1 cellular context compared by ENCODE assay signal in the genomic region with DNA sequence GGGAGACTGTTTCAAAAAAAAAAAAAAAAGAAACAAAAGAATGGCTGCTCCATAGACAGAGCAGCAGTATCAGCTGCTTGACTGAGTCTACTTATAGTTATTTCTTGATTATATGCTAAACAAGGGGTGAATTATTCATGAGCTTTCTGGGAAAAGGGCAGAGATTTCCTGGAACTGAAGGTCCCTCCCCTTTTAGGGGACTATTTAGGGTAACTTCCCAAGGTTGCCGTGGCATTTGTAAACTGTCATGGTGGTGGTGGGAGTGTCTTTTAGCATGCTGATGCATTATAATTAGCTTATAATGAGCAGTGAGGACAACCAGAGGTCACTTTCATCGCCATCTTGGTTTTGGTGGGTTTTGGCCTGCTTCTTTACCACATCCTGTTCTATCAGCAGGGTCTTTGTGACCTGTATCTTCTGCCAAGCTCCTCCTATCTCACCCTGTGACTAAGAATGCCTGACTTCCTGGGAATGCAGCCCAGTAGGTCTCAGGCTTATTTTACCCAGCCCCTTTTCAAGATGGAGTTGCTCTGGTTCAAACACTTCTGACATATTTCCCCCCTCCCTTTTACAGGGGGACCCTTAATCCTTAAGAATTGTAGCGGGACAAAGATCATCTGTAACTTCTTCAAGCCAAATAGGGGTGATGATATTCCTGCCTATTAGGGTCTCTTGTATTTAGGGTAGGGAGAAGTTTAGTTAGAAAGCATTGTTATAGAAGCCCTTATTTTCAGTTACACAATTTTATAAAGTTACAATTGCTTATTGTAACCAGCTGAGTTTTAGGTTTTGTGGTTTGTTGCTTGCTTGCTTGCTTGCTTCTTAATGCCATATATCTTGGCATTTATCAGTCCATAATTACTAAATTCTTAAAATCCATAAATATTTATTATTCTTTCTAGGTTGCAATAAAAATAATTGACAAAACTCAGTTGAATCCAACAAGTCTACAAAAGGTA.
TF ChIP-seq lines count a peak whose summit lies in the region.

No MANE protein-coding gene starts in this region.

TF ChIP-seq in K562, 482 proteins besides CTCF, POLR2A, EP300 and RAD21 (continued from another document and continues in another):
- TF ChIP-seq PHB (CRISPR knock-in tag; IDR thresholded peaks at IDR 0.05) (peak; percentile 98), RHOXF2B (CRISPR knock-in tag; conservative IDR thresholded peaks at IDR 0.05) (peak; percentile 99), PCBP2 (IDR thresholded peaks at IDR 0.05; ENCODE audit: low read depth, low read length, poor library complexity, severe bottlenecking) (no peak), SP1 (CRISPR knock-in tag; IDR thresholded peaks at IDR 0.05) (peak; percentile 34; the same call in 1 of the 2 replicates), ZKSCAN3 (CRISPR knock-in tag; IDR thresholded peaks at IDR 0.05) (peak; percentile 94), ETV5 (CRISPR knock-in tag; IDR thresholded peaks at IDR 0.05; ENCODE audit: low read depth) (peak; percentile 83), ZNF551 (CRISPR knock-in tag; IDR thresholded peaks at IDR 0.05) (peak; percentile 93), XRCC3 (IDR thresholded peaks at IDR 0.05) (no peak), EHMT2 (IDR thresholded peaks at IDR 0.05) (no peak), TAF9B (IDR thresholded peaks at IDR 0.05; ENCODE audit: partially characterized antibody) (no peak), TRIM24 (IDR thresholded peaks at IDR 0.05) (no peak), TARDBP (IDR thresholded peaks at IDR 0.05) (no peak), SMC3 (conservative IDR thresholded peaks at IDR 0.05; ENCODE audit: insufficient read depth, low read depth, low read length) (no peak), EGR1 (conservative IDR thresholded peaks at IDR 0.05) (no peak; the same call in 1 of the 2 replicates), ZNF668 (CRISPR knock-in tag; IDR thresholded peaks at IDR 0.05) (peak; percentile 100), NFXL1 (CRISPR knock-in tag; IDR thresholded peaks at IDR 0.05) (peak; percentile 100), HDAC6 (IDR thresholded peaks at IDR 0.05; ENCODE audit: low read depth, low read length) (no peak), ZNF584 (CRISPR knock-in tag; IDR thresholded peaks at IDR 0.05; ENCODE audit: low read depth) (peak; percentile 100), ZNF696 (CRISPR knock-in tag; conservative IDR thresholded peaks at IDR 0.05) (peak; percentile 96), PTTG1 (tag; IDR thresholded peaks at IDR 0.05; ENCODE audit: low read depth) (peak; percentile 100), TEAD4 (IDR thresholded peaks at IDR 0.05; ENCODE audit: low read length) (no peak), TEAD4 (CRISPR knock-in tag; IDR thresholded peaks at IDR 0.05; ENCODE audit: borderline replicate concordance) (no peak), TEAD2 (tag; IDR thresholded peaks at IDR 0.05) (peak; percentile 99), ZSCAN32 (CRISPR knock-in tag; IDR thresholded peaks at IDR 0.05) (peak; percentile 99), PTRF (tag; IDR thresholded peaks at IDR 0.05) (peak; percentile 100), SMAD2 (IDR thresholded peaks at IDR 0.05; ENCODE audit: low read depth, low read length) (no peak), ILK (tag; IDR thresholded peaks at IDR 0.05; ENCODE audit: borderline replicate concordance, low read depth) (peak; percentile 99), ARHGAP35 (IDR thresholded peaks at IDR 0.05; ENCODE audit: partially characterized antibody) (no peak), FOXK2 (conservative IDR thresholded peaks at IDR 0.05 in 1 of 2, IDR thresholded peaks at IDR 0.05 in 1 of 2; ENCODE audit: low read depth in 2 of 2) (peak; percentile 72 to 78), SNRNP70 (optimal IDR thresholded peaks at IDR 0.05; ENCODE audit: low read depth, low read length) (no peak), MIER1 (IDR thresholded peaks at IDR 0.05; ENCODE audit: low read depth) (no peak), BRCA1 (IDR thresholded peaks at IDR 0.05) (no peak), BRCA1 (CRISPR knock-in tag; IDR thresholded peaks at IDR 0.05) (no peak), ZNF311 (CRISPR knock-in tag; IDR thresholded peaks at IDR 0.05) (peak; percentile 100), ZNF3 (CRISPR knock-in tag; IDR thresholded peaks at IDR 0.05) (peak; percentile 89), NFATC3 (IDR thresholded peaks at IDR 0.05) (no peak)
- TF ChIP-seq, protein P1, sequence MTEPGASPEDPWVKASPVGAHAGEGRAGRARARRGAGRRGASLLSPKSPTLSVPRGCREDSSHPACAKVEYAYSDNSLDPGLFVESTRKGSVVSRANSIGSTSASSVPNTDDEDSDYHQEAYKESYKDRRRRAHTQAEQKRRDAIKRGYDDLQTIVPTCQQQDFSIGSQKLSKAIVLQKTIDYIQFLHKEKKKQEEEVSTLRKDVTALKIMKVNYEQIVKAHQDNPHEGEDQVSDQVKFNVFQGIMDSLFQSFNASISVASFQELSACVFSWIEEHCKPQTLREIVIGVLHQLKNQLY (CRISPR knock-in tag; conservative IDR thresholded peaks at IDR 0.05): peak in 1 of 2 experiments; percentile 95; a peak in 2 of 4 replicates
- TF ChIP-seq, protein P2, sequence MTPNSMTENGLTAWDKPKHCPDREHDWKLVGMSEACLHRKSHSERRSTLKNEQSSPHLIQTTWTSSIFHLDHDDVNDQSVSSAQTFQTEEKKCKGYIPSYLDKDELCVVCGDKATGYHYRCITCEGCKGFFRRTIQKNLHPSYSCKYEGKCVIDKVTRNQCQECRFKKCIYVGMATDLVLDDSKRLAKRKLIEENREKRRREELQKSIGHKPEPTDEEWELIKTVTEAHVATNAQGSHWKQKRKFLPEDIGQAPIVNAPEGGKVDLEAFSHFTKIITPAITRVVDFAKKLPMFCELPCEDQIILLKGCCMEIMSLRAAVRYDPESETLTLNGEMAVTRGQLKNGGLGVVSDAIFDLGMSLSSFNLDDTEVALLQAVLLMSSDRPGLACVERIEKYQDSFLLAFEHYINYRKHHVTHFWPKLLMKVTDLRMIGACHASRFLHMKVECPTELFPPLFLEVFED (CRISPR knock-in tag; conservative IDR thresholded peaks at IDR 0.05): peak; percentile 100
- TF ChIP-seq, protein P3, sequence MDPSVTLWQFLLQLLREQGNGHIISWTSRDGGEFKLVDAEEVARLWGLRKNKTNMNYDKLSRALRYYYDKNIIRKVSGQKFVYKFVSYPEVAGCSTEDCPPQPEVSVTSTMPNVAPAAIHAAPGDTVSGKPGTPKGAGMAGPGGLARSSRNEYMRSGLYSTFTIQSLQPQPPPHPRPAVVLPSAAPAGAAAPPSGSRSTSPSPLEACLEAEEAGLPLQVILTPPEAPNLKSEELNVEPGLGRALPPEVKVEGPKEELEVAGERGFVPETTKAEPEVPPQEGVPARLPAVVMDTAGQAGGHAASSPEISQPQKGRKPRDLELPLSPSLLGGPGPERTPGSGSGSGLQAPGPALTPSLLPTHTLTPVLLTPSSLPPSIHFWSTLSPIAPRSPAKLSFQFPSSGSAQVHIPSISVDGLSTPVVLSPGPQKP (CRISPR knock-in tag; IDR thresholded peaks at IDR 0.05): no peak
- TF ChIP-seq, protein P4, sequence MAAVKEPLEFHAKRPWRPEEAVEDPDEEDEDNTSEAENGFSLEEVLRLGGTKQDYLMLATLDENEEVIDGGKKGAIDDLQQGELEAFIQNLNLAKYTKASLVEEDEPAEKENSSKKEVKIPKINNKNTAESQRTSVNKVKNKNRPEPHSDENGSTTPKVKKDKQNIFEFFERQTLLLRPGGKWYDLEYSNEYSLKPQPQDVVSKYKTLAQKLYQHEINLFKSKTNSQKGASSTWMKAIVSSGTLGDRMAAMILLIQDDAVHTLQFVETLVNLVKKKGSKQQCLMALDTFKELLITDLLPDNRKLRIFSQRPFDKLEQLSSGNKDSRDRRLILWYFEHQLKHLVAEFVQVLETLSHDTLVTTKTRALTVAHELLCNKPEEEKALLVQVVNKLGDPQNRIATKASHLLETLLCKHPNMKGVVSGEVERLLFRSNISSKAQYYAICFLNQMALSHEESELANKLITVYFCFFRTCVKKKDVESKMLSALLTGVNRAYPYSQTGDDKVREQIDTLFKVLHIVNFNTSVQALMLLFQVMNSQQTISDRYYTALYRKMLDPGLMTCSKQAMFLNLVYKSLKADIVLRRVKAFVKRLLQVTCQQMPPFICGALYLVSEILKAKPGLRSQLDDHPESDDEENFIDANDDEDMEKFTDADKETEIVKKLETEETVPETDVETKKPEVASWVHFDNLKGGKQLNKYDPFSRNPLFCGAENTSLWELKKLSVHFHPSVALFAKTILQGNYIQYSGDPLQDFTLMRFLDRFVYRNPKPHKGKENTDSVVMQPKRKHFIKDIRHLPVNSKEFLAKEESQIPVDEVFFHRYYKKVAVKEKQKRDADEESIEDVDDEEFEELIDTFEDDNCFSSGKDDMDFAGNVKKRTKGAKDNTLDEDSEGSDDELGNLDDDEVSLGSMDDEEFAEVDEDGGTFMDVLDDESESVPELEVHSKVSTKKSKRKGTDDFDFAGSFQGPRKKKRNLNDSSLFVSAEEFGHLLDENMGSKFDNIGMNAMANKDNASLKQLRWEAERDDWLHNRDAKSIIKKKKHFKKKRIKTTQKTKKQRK (IDR thresholded peaks at IDR 0.05; ENCODE audit: borderline replicate concordance, low read depth, low read length): no peak
- TF ChIP-seq, protein P5, sequence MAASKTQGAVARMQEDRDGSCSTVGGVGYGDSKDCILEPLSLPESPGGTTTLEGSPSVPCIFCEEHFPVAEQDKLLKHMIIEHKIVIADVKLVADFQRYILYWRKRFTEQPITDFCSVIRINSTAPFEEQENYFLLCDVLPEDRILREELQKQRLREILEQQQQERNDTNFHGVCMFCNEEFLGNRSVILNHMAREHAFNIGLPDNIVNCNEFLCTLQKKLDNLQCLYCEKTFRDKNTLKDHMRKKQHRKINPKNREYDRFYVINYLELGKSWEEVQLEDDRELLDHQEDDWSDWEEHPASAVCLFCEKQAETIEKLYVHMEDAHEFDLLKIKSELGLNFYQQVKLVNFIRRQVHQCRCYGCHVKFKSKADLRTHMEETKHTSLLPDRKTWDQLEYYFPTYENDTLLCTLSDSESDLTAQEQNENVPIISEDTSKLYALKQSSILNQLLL (CRISPR knock-in tag; IDR thresholded peaks at IDR 0.05; ENCODE audit: borderline replicate concordance): no peak
- TF ChIP-seq, protein P6, sequence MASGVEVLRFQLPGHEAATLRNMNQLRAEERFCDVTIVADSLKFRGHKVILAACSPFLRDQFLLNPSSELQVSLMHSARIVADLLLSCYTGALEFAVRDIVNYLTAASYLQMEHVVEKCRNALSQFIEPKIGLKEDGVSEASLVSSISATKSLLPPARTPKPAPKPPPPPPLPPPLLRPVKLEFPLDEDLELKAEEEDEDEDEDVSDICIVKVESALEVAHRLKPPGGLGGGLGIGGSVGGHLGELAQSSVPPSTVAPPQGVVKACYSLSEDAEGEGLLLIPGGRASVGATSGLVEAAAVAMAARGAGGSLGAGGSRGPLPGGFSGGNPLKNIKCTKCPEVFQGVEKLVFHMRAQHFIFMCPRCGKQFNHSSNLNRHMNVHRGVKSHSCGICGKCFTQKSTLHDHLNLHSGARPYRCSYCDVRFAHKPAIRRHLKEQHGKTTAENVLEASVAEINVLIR (CRISPR knock-in tag; IDR thresholded peaks at IDR 0.05): peak; percentile 97
- TF ChIP-seq, protein P7, sequence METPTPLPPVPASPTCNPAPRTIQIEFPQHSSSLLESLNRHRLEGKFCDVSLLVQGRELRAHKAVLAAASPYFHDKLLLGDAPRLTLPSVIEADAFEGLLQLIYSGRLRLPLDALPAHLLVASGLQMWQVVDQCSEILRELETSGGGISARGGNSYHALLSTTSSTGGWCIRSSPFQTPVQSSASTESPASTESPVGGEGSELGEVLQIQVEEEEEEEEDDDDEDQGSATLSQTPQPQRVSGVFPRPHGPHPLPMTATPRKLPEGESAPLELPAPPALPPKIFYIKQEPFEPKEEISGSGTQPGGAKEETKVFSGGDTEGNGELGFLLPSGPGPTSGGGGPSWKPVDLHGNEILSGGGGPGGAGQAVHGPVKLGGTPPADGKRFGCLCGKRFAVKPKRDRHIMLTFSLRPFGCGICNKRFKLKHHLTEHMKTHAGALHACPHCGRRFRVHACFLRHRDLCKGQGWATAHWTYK (CRISPR knock-in tag; IDR thresholded peaks at IDR 0.05): peak; percentile 100
- TF ChIP-seq, protein P8, sequence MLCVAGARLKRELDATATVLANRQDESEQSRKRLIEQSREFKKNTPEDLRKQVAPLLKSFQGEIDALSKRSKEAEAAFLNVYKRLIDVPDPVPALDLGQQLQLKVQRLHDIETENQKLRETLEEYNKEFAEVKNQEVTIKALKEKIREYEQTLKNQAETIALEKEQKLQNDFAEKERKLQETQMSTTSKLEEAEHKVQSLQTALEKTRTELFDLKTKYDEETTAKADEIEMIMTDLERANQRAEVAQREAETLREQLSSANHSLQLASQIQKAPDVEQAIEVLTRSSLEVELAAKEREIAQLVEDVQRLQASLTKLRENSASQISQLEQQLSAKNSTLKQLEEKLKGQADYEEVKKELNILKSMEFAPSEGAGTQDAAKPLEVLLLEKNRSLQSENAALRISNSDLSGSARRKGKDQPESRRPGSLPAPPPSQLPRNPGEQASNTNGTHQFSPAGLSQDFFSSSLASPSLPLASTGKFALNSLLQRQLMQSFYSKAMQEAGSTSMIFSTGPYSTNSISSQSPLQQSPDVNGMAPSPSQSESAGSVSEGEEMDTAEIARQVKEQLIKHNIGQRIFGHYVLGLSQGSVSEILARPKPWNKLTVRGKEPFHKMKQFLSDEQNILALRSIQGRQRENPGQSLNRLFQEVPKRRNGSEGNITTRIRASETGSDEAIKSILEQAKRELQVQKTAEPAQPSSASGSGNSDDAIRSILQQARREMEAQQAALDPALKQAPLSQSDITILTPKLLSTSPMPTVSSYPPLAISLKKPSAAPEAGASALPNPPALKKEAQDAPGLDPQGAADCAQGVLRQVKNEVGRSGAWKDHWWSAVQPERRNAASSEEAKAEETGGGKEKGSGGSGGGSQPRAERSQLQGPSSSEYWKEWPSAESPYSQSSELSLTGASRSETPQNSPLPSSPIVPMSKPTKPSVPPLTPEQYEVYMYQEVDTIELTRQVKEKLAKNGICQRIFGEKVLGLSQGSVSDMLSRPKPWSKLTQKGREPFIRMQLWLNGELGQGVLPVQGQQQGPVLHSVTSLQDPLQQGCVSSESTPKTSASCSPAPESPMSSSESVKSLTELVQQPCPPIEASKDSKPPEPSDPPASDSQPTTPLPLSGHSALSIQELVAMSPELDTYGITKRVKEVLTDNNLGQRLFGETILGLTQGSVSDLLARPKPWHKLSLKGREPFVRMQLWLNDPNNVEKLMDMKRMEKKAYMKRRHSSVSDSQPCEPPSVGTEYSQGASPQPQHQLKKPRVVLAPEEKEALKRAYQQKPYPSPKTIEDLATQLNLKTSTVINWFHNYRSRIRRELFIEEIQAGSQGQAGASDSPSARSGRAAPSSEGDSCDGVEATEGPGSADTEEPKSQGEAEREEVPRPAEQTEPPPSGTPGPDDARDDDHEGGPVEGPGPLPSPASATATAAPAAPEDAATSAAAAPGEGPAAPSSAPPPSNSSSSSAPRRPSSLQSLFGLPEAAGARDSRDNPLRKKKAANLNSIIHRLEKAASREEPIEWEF (CRISPR knock-in tag; IDR thresholded peaks at IDR 0.05): peak; percentile 100
- TF ChIP-seq, protein P9, sequence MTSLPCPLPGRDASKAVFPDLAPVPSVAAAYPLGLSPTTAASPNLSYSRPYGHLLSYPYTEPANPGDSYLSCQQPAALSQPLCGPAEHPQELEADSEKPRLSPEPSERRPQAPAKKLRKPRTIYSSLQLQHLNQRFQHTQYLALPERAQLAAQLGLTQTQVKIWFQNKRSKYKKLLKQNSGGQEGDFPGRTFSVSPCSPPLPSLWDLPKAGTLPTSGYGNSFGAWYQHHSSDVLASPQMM (CRISPR knock-in tag; IDR thresholded peaks at IDR 0.05): peak; percentile 83
- TF ChIP-seq, protein P10, sequence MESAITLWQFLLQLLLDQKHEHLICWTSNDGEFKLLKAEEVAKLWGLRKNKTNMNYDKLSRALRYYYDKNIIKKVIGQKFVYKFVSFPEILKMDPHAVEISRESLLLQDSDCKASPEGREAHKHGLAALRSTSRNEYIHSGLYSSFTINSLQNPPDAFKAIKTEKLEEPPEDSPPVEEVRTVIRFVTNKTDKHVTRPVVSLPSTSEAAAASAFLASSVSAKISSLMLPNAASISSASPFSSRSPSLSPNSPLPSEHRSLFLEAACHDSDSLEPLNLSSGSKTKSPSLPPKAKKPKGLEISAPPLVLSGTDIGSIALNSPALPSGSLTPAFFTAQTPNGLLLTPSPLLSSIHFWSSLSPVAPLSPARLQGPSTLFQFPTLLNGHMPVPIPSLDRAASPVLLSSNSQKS (CRISPR knock-in tag; IDR thresholded peaks at IDR 0.05): peak; percentile 98
